Comparison of ENCODE assay signal across 8 cellular contexts in the genomic region with DNA sequence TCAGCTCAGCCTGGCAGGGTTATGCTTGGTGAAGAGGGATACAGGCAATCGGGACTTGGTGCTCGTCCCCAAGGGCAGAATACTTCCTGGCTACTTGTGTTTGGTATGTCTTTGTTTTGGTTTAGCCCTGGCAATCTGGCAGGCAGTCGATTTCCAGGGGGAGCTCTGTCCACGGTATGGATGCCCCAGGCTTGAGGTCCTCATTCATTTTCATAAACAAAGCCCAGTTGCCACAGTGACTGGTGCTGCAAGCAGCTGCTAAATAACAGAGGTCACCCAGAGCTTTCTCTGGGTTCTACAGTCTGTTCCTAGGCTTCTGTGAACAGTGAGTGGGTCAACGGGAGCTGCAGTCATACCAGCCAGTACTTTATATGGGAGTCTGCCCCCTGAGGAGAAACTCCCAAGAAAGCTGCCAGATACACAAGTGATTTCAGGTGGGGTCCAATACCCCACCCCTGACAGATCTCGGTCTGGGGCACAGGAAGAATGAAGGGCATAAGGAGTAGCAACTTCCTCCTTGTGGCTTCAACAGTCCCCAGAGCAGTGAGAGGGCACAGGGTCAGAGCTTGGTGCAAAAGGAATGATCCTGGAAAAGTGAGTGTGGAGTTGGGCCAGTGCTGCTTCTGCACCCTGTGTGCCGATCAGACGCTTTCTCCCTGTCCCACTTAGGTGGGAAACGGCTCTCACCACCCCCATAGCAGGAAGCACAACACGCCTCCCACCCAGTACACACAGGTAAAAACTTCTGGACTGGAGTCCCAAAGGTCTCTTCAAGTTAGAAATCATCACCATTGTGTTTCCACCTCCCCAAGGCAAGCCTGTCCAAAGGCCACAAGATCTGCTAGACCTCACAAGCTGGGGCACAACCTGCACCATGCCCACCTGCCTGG. TPM values are rescaled to one million over a fixed set of nuclear protein-coding genes. Genes with fewer than 3 reads are reported as not detected.
A peak's percentile ranks its signal among the peaks of the same experiment; 100 is the strongest.
DNase-seq lines count a peak whose midpoint lies in the region; ATAC-seq and TF ChIP-seq lines count a peak whose summit lies in the region.

No MANE protein-coding gene starts in this region.

- H3K4me3 ChIP-seq in fibroblast of villous mesenchyme (ENCODE audit: low read depth, low read length): no peak overlapping the region

- POLR2A ChIA-PET in RWPE1 (lab: Yijun Ruan, JAX; ENCODE audit: low non-redundant PET): no interaction called here

- intact Hi-C loops in posterior vena cava (cut with DNase I): no loop called here

- ATAC-seq in HG03460 (IDR thresholded peaks at IDR 0.05; ENCODE audit: unreplicated experiment): no peak

- H3K27ac ChIP-seq in RWPE1: peak overlapping the region; percentile 53

- CTCF ChIA-PET in RWPE1 (lab: Yijun Ruan, JAX): interaction anchor here (0.6 kb wide), 1 partner anchor 30 kb away, joined by 4 read pairs; no protein-coding TSS in a partner anchor

- TF ChIP-seq CTCF in RWPE1 (conservative IDR thresholded peaks at IDR 0.05; ENCODE audit: low read depth) (no peak; the same call in 1 of the 2 replicates), fibroblast of villous mesenchyme (IDR thresholded peaks at IDR 0.05; ENCODE audit: insufficient read depth, low read depth, low read length) (peak; percentile 53)

- DNase-seq in DMS 273 (lab: John Stamatoyannopoulos, UW; ENCODE audit: unreplicated experiment) (peak; percentile 77), RWPE1 (ENCODE audit: low spot score) (no peak), fibroblast of villous mesenchyme (ENCODE audit: low read depth) (peak; percentile 90), posterior vena cava (ENCODE audit: low spot score) (peak; percentile 90), cerebellum (ENCODE audit: low spot score) (no peak)
- DNase-seq in stimulated activated CD4-positive, alpha-beta T cell treated with anti-CD3 and anti-CD28 coated beads, Interleukin-12 subunit alpha, Interleukin-12 subunit beta, amount 100 ng/mL, for 4 hours: no peak
- no peak for DNase-seq in activated T-cell treated with anti-CD3 and anti-CD28 coated beads, Interleukin-2, amount 50 U/mL, for 1 hour

RNA-seq across cellular contexts. Expression of gene TGFBR3, which starts 55.5 kb away (rescaled TPM):
- total RNA-seq in fibroblast of villous mesenchyme: 15.8 and 17.7 TPM in 2 replicates
- total RNA-seq in posterior vena cava: 100 to 1,000 TPM in 1 of 2 donors, 10 to 100 TPM in 1; 86.7 to 106 TPM
- 14.3 TPM for total RNA-seq in cerebellum

Comparison
In these comparisons a context has a peak if more than half of its experiments do, and no peak if none do; other contexts are left out.
1. DNase-seq: peak in DMS 273 (single experiment), fibroblast of villous mesenchyme (single experiment) and posterior vena cava (single experiment); none in RWPE1 (single experiment), stimulated activated CD4-positive, alpha-beta T cell treated with anti-CD3 and anti-CD28 coated beads, Interleukin-12 subunit alpha, Interleukin-12 subunit beta, amount 100 ng/mL, for 4 hours (single experiment), cerebellum (single experiment) and activated T-cell treated with anti-CD3 and anti-CD28 coated beads, Interleukin-2, amount 50 U/mL, for 1 hour (single experiment).